ENCODE assay signal across 19 cellular contexts in genomic region chr21:32101206-32101763, GRCh38.
"Had no signal": no experiment of that assay in that cellular context is flagged by ENCODE, and none has a peak within 500 bp of the region (broad histone marks: within the 10 kb centered on the region; RNA-seq: fewer than 3 reads in every experiment).

No MANE protein-coding gene starts in this region.

- H3K27ac ChIP-seq: colonic mucosa, foreskin keratinocyte, pancreas had no signal

- ATAC-seq: foreskin keratinocyte; left lobe of liver; pancreas; right cardiac atrium; stimulated activated naive B cell treated with anti-CD40 and anti-IgM and Interleukin-4, amounts not matched to agents 10 μg/mL and 1 μg/mL and 100 μg/mL, for 72 hours; stimulated activated naive CD8-positive, alpha-beta T cell treated with anti-CD3 and anti-CD28 coated beads, Interleukin-15, amount 100 ng/mL, for 72 hours had no signal

- H3K36me3 Mint-ChIP-seq: natural killer cell treated with Interleukin-12 subunit alpha and Interleukin-12 subunit beta and Interleukin-15 and Interleukin-18, amount 100 ng/mL, for 72 hours; stimulated activated naive B cell treated with anti-CD40 and anti-IgM and Interleukin-4, amounts not matched to agents 10 μg/mL and 1 μg/mL and 100 μg/mL, for 72 hours had no signal

- H3K4me1 ChIP-seq: colonic mucosa, foreskin keratinocyte, pancreas had no signal

- H3K27me3 ChIP-seq: colonic mucosa, foreskin keratinocyte, pancreas had no signal

- H3K27me3 Mint-ChIP-seq: progenitor cell of endocrine pancreas had no signal

- FAIRE-seq: endothelial cell of umbilical vein, pancreas had no signal

- H3K36me3 ChIP-seq: colonic mucosa, pancreas had no signal

- H3K9me3 ChIP-seq: colonic mucosa, pancreas had no signal

- H3K4me3 Mint-ChIP-seq: endodermal cell; natural killer cell treated with Interleukin-12 subunit alpha and Interleukin-12 subunit beta and Interleukin-15 and Interleukin-18, amount 100 ng/mL, for 72 hours; stimulated activated naive B cell treated with anti-CD40 and anti-IgM and Interleukin-4, amounts not matched to agents 10 μg/mL and 1 μg/mL and 100 μg/mL, for 72 hours; stimulated activated naive CD8-positive, alpha-beta T cell treated with anti-CD3 and anti-CD28 coated beads, Interleukin-15, amount 100 ng/mL, for 72 hours had no signal

- H3K27ac Mint-ChIP-seq: endodermal cell; natural killer cell treated with Interleukin-12 subunit alpha and Interleukin-12 subunit beta and Interleukin-15 and Interleukin-18, amount 100 ng/mL, for 72 hours; progenitor cell of endocrine pancreas; stimulated activated naive B cell treated with anti-CD40 and anti-IgM and Interleukin-4, amounts not matched to agents 10 μg/mL and 1 μg/mL and 100 μg/mL, for 72 hours had no signal

- H3K9me3 Mint-ChIP-seq: natural killer cell treated with Interleukin-12 subunit alpha and Interleukin-12 subunit beta and Interleukin-15 and Interleukin-18, amount 100 ng/mL, for 72 hours; stimulated activated naive CD8-positive, alpha-beta T cell treated with anti-CD3 and anti-CD28 coated beads, Interleukin-15, amount 100 ng/mL, for 72 hours had no signal

- DNase-seq: colonic mucosa; dermis blood vessel endothelial cell; effector CD4-positive, alpha-beta T cell; endodermal cell; erythroblast; foreskin keratinocyte; islet precursor cell; mammary epithelial cell; occipital lobe; pancreas; right cardiac atrium; stimulated activated CD4-positive, alpha-beta T cell treated with anti-CD3 and anti-CD28 coated beads, Interleukin-4, amount 100 ng/mL, for 24 hours; stimulated activated naive B cell treated with anti-CD40 and anti-IgM and Interleukin-4, amounts not matched to agents 10 μg/mL and 1 μg/mL and 100 μg/mL, for 72 hours; stimulated activated naive CD8-positive, alpha-beta T cell treated with anti-CD3 and anti-CD28 coated beads, Interleukin-15, amount 100 ng/mL, for 72 hours; trophoblast cell had no signal

- H3K4me3 ChIP-seq: colonic mucosa, pancreas had no signal

- H3K4me1 Mint-ChIP-seq: stimulated activated naive B cell treated with anti-CD40 and anti-IgM and Interleukin-4, amounts not matched to agents 10 μg/mL and 1 μg/mL and 100 μg/mL, for 72 hours; stimulated activated naive CD8-positive, alpha-beta T cell treated with anti-CD3 and anti-CD28 coated beads, Interleukin-15, amount 100 ng/mL, for 72 hours had no signal
